23 cellular contexts compared by ENCODE assay signal in the genomic region with DNA sequence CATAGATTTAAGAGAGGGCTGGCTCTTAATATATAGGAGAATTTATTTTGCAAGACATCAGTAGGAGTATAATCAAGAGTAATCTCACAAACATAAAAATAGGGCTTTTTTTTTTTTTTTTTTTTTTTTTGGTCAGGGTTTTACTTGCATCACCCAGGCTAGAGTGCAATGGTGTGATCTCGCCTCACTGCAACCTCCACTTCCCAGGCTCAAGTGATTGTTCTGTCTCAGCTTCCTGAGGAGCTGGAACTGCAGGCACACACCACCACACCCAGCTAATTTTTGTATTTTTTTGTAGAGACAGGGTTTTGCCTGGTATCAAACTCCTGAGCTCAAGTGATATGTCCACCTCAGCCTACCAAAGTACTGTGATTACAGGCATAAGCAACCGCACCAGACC.
"Had no signal": no experiment of that assay in that cellular context is flagged by ENCODE, and none has a peak within 500 bp of the region (broad histone marks: within the 10 kb centered on the region; RNA-seq: fewer than 3 reads in every experiment).

No MANE protein-coding gene starts in this region.

- H3K4me3 ChIP-seq: MG63 had no signal

- H3K27me3 ChIP-seq: MG63 had no signal

- DNase-seq: IMR-90, Karpas-422, KG1, MG63, NCI-H1092, NCI-H1105 treated with DMSO at 0.1 percent for 48 hours, NCI-H1417 treated with DMSO at 0.1 percent for 48 hours, NCI-H146, NCI-H1694 treated with DMSO at 0.1 percent for 48 hours, NCI-H1930, NCI-H2081, NCI-H2171, NCI-H226, NCI-H446, NCI-H510A, NCI-H524 treated with DMSO at 0.1 percent for 48 hours, NCI-H69, NCI-H774, Right ventricle myocardium superior, RPMI8226, SK-N-SH, SW 1271 had no signal

- H3K9me3 ChIP-seq: MG63, SK-N-SH had no signal

- H3K36me3 ChIP-seq: MG63 had no signal

- ATAC-seq: HepG2 had no signal

- H3K9ac ChIP-seq: SK-N-SH had no signal
